ENCODE assay signal across 11 cellular contexts in genomic region chr20:22411568-22412450, GRCh38.
A peak's percentile ranks its signal among the peaks of the same experiment; 100 is the strongest.
DNase-seq lines count a peak whose midpoint lies in the region; ATAC-seq, FAIRE-seq and TF ChIP-seq lines count a peak whose summit lies in the region.
"Had no signal": no experiment of that assay in that cellular context is flagged by ENCODE, and none has a peak within 500 bp of the region (broad histone marks: within the 10 kb centered on the region; RNA-seq: fewer than 3 reads in every experiment).

No MANE protein-coding gene starts in this region.

- H3K4me1 ChIP-seq in mammary epithelial cell (ENCODE audit: insufficient read depth, low read length), result no peaks in the 10 kb centered on the region
- peaks cover 57% of the 10 kb centered on the region for H3K4me1 ChIP-seq in HepG2 (ENCODE audit: insufficient read depth, low read length)

- H4K20me1 ChIP-seq in mammary epithelial cell (ENCODE audit: insufficient read depth, low read length), result no peaks in the 10 kb centered on the region
- no peaks in the 10 kb centered on the region for H4K20me1 ChIP-seq in HepG2 (ENCODE audit: insufficient read depth, low read length)

- H3K36me3 ChIP-seq in mammary epithelial cell (ENCODE audit: insufficient read depth, low read length), result no peaks in the 10 kb centered on the region
- no peaks in the 10 kb centered on the region for H3K36me3 ChIP-seq in HepG2 (replicated peaks in 1 of 2; ENCODE audit: control insufficient read depth in 1 of 2, insufficient read depth in 2 of 2, low read length in 2 of 2)
- H3K36me3 ChIP-seq: ovary had no signal

- no peak for TF ChIP-seq CTCF in mammary epithelial cell (conservative IDR thresholded peaks at IDR 0.05 in 1 of 2, IDR thresholded peaks at IDR 0.05 in 1 of 2; ENCODE audit: extremely low read depth in 1 of 2, insufficient read depth in 1 of 2, low read depth in 1 of 2, low read length in 2 of 2)
- TF ChIP-seq CTCF in HepG2 (CRISPR knock-in tag; IDR thresholded peaks at IDR 0.05), result 0 out of 2 replicates have a peak, but pooled peaks have one; percentile 4

- TF ChIP-seq EP300 in HepG2 (IDR thresholded peaks at IDR 0.05; ENCODE audit: low read depth in 2 of 2, low read length in 2 of 2), result peak; percentile 51 to 89; a peak in 3 of 4 replicates
- TF ChIP-seq EP300 in HepG2 (CRISPR knock-in tag; IDR thresholded peaks at IDR 0.05; ENCODE audit: borderline replicate concordance), result peak; percentile 95

- no peak for TF ChIP-seq RAD21 in HepG2 (CRISPR knock-in tag; IDR thresholded peaks at IDR 0.05)

- BruUV-seq in mammary epithelial cell (replicated peaks; lab: Mats Ljungman, UMichigan) (no TSS peak), HepG2 (replicated peaks; lab: Mats Ljungman, UMichigan) (TSS peak; percentile 99)

- peak; percentile 69 to 73 for TF ChIP-seq POLR2A in HepG2 (IDR thresholded peaks at IDR 0.05; ENCODE audit: insufficient read depth in 1 of 2, low read depth in 2 of 2, low read length in 2 of 2)

- POLR2A ChIA-PET in HepG2 (lab: Yijun Ruan, JAX), result interaction anchor here (0.8 to 4.1 kb wide), 16 partner anchors 8 to 938 kb away, joined by 3 to 55 read pairs (median 5); partner anchors contain the start of genes FOXA2 and NXT1

- peak; percentile 100 for ATAC-seq in HepG2
- no peak for ATAC-seq in HG02884 (IDR thresholded peaks at IDR 0.05; ENCODE audit: unreplicated experiment)

- CTCF ChIA-PET in mammary epithelial cell (lab: Charles Lee; ENCODE audit: low non-redundant PET) (no interaction called here), HepG2 (lab: Yijun Ruan, JAX; ENCODE audit: low intra/inter-chr PET ratio, low total read pairs) (interaction anchor here (0.9 kb wide), 1 partner anchor 13 kb away, joined by 3 read pairs; no protein-coding TSS in a partner anchor)

- H2AFZ ChIP-seq in mammary epithelial cell (ENCODE audit: low read depth, low read length), result peak overlapping the region; percentile 11
- H2AFZ ChIP-seq in HepG2 (ENCODE audit: low read length), result peak overlapping the region; percentile 30

- no peaks in the 10 kb centered on the region for H3K79me2 ChIP-seq in mammary epithelial cell (ENCODE audit: insufficient read depth, low read length)
- H3K79me2 ChIP-seq in HepG2 (ENCODE audit: insufficient read depth, low read length), result no peaks in the 10 kb centered on the region

- H3K27ac ChIP-seq in mammary epithelial cell (ENCODE audit: insufficient read depth, low read depth, low read length) (no peak overlapping the region), HepG2 (ENCODE audit: extremely low read length, insufficient read depth, low read length) (peak overlapping the region; percentile 77)
- H3K27ac ChIP-seq: 22Rv1, ovary had no signal

- H3K4me3 ChIP-seq in mammary epithelial cell (replicated peaks in 1 of 3; ENCODE audit: insufficient read depth in 1 of 3, low read depth in 2 of 3, low read length in 3 of 3), result no peak overlapping the region
- H3K4me3 ChIP-seq in HepG2 (replicated peaks in 1 of 3; ENCODE audit: insufficient read depth in 1 of 3, low read depth in 2 of 3, low read length in 3 of 3), result peak overlapping the region; percentile 17 to 56 (median 20); a peak in 4 of 6 replicates
- H3K4me3 ChIP-seq: ovary had no signal

- in situ Hi-C loops in mammary epithelial cell (cut with MboI; ENCODE audit: low sequenced_read_pairs in 2 of 2) (no loop called here), HepG2 (cut with HindIII; ENCODE audit: extremely low pct_ligation_motif_present, low pct_unique_long_range_greater_than_20kb) (no loop called here)

- dilution Hi-C loops in mammary epithelial cell (cut with HindIII; ENCODE audit: low sequenced_read_pairs), result loop anchor here (5.0 kb wide), 1 partner anchor 35 kb away; no protein-coding TSS in a partner anchor

- intact Hi-C loops in mammary epithelial cell (cut with micrococcal nuclease) (no loop called here), HepG2 (cut with micrococcal nuclease; ENCODE audit: unreplicated experiment) (loop anchor here (1.0 to 10.0 kb wide), 4 partner anchors 9 to 943 kb away; partner anchors contain the start of gene NXT1)

- H3K27me3 ChIP-seq in mammary epithelial cell (ENCODE audit: insufficient read depth, low read length) (no peaks in the 10 kb centered on the region), HepG2 (ENCODE audit: control insufficient read depth in 1 of 2, insufficient read depth in 2 of 2, low read length in 2 of 2) (no peaks in the 10 kb centered on the region; a peak in 1 of 5 replicates)
- H3K27me3 ChIP-seq: ovary had no signal

- DNase-seq in NOMO-1 treated with DMSO at 0.1 percent for 48 hours (lab: John Stamatoyannopoulos, UW; ENCODE audit: unreplicated experiment), result peak; percentile 38
- no peak for DNase-seq in NOMO-1 treated with dmso at 0.1 percent for 144 hours (lab: John Stamatoyannopoulos, UW; ENCODE audit: unreplicated experiment)
- DNase-seq in mammary epithelial cell, result no peak
- peak; percentile 96 for DNase-seq in HepG2 (ENCODE audit: low spot score)
- DNase-seq in NCI-H2227 treated with DMSO at 0.1 percent for 48 hours (lab: John Stamatoyannopoulos, UW), result no peak
- DNase-seq in NCI-H524 (lab: John Stamatoyannopoulos, UW), result no peak
- no peak for DNase-seq in globus pallidus (ENCODE audit: low spot score)

- no peak overlapping the region for H3K4me2 ChIP-seq in mammary epithelial cell (ENCODE audit: insufficient read depth, low read depth, low read length)
- H3K4me2 ChIP-seq in HepG2 (ENCODE audit: low read depth, low read length), result peak overlapping the region; percentile 77

- H3K9ac ChIP-seq in mammary epithelial cell (ENCODE audit: insufficient read depth, low read length) (no peak overlapping the region), HepG2 (ENCODE audit: insufficient read depth, low read depth, low read length) (peak overlapping the region; percentile 46)

- FAIRE-seq in HepG2 (lab: Jason Lieb, UNC), result peak; percentile 74
- FAIRE-seq: TTC549 had no signal

- WGBS in mammary epithelial cell (ENCODE audit: low coverage, missing lambda C conversion rate), result 81% methylated on average over 12 of the region's 13 CpGs
- WGBS in HepG2 (ENCODE audit: low lambda C conversion rate), result 39% methylated on average over 13 of the region's 13 CpGs

- no peaks in the 10 kb centered on the region for H3K9me3 ChIP-seq in mammary epithelial cell (replicated peaks; ENCODE audit: insufficient read depth, low read length)
- H3K9me3 ChIP-seq in HepG2 (ENCODE audit: low read length), result no peaks in the 10 kb centered on the region
- H3K9me3 ChIP-seq: ovary had no signal

TF ChIP-seq in HepG2, 621 proteins besides CTCF, POLR2A, EP300 and RAD21 (continues in another document):
- TF ChIP-seq ZNF562 (CRISPR knock-in tag; IDR thresholded peaks at IDR 0.05; ENCODE audit: borderline replicate concordance) (no peak), ZEB1 (IDR thresholded peaks at IDR 0.05; ENCODE audit: insufficient replicate concordance, low read depth) (no peak), ZFYVE20 (CRISPR knock-in tag; IDR thresholded peaks at IDR 0.05; ENCODE audit: borderline replicate concordance, low read depth) (no peak), ZNF619 (CRISPR knock-in tag; IDR thresholded peaks at IDR 0.05) (no peak), ZMAT5 (CRISPR knock-in tag; IDR thresholded peaks at IDR 0.05; ENCODE audit: borderline replicate concordance, low read depth) (no peak), ARNT2 (CRISPR knock-in tag; IDR thresholded peaks at IDR 0.05; ENCODE audit: low read depth) (peak; percentile 66), KDM4B (CRISPR knock-in tag; IDR thresholded peaks at IDR 0.05) (peak; percentile 90), MEIS2 (CRISPR knock-in tag; IDR thresholded peaks at IDR 0.05) (peak; percentile 18; the same call in 1 of the 2 replicates), NKX3-1 (CRISPR knock-in tag; IDR thresholded peaks at IDR 0.05) (no peak), ZFP62 (CRISPR knock-in tag; IDR thresholded peaks at IDR 0.05) (no peak), SOX6 (IDR thresholded peaks at IDR 0.05) (no peak), SOX6 (CRISPR knock-in tag; IDR thresholded peaks at IDR 0.05) (peak; percentile 93), ZGPAT (CRISPR knock-in tag; IDR thresholded peaks at IDR 0.05) (peak; percentile 91), HNRNPLL (IDR thresholded peaks at IDR 0.05; ENCODE audit: low read depth, low read length, poor library complexity, severe bottlenecking) (no peak), ZNF10 (CRISPR knock-in tag; IDR thresholded peaks at IDR 0.05; ENCODE audit: borderline replicate concordance, low read depth) (no peak), MEIS1 (CRISPR knock-in tag; IDR thresholded peaks at IDR 0.05; ENCODE audit: borderline replicate concordance) (peak; percentile 73; the same call in 1 of the 2 replicates), SIN3B (IDR thresholded peaks at IDR 0.05; ENCODE audit: low read length) (no peak), CHCHD3 (CRISPR knock-in tag; IDR thresholded peaks at IDR 0.05) (no peak)
- TF ChIP-seq, protein P1, sequence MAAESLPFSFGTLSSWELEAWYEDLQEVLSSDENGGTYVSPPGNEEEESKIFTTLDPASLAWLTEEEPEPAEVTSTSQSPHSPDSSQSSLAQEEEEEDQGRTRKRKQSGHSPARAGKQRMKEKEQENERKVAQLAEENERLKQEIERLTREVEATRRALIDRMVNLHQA (CRISPR knock-in tag; IDR thresholded peaks at IDR 0.05), result peak; percentile 57; the same call in 1 of the 2 replicates
- TF ChIP-seq, protein P2, sequence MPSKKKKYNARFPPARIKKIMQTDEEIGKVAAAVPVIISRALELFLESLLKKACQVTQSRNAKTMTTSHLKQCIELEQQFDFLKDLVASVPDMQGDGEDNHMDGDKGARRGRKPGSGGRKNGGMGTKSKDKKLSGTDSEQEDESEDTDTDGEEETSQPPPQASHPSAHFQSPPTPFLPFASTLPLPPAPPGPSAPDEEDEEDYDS (CRISPR knock-in tag; IDR thresholded peaks at IDR 0.05), result peak; percentile 60; the same call in 1 of the 2 replicates

Comparison
In these comparisons a context has a peak if more than half of its experiments do, and no peak if none do; other contexts are left out.
1. DNase-seq: peak in NOMO-1 treated with DMSO at 0.1 percent for 48 hours (single experiment) and HepG2 (single experiment); none in NOMO-1 treated with dmso at 0.1 percent for 144 hours (single experiment), mammary epithelial cell (single experiment), NCI-H2227 treated with DMSO at 0.1 percent for 48 hours (single experiment), NCI-H524 (0 of 2) and globus pallidus (single experiment).
2. H3K4me3 ChIP-seq: peak in HepG2 (3 of 3); none in mammary epithelial cell (0 of 3).